12 cellular contexts compared by ENCODE assay signal in genomic region chr15:70596354-70597055, GRCh38.
DNase-seq lines count a peak whose midpoint lies in the region; ATAC-seq and TF ChIP-seq lines count a peak whose summit lies in the region.
"Had no signal": no experiment of that assay in that cellular context is flagged by ENCODE, and none has a peak within 500 bp of the region (broad histone marks: within the 10 kb centered on the region; RNA-seq: fewer than 3 reads in every experiment).

No MANE protein-coding gene starts in this region.

- no peak overlapping the region for H3K27ac Mint-ChIP-seq in Calu3 (ENCODE audit: unreplicated experiment)
- H3K27ac Mint-ChIP-seq in activated T-helper 17 cell treated with anti-CD3 and anti-CD28 coated beads, Interleukin-2, amount 50 U/mL, for 72 hours, result no peak overlapping the region
- no peak overlapping the region for H3K27ac Mint-ChIP-seq in activated T-helper 1 cell treated with anti-CD3 and anti-CD28 coated beads, Interleukin-12 subunit alpha, Interleukin-12 subunit beta, Interleukin-2, Interleukin-4 antibody, amounts not matched to agents 30 ng/mL and 10 ng/mL and 1 ng/mL, durations not matched to agents 14 hours and 24 hours and 36 hours
- H3K27ac Mint-ChIP-seq: neural progenitor cell, T-helper 17 cell had no signal

- H3K4me3 ChIP-seq in esophagus squamous epithelium, result no peak overlapping the region
- H3K4me3 ChIP-seq: neural progenitor cell had no signal

- peaks cover 14% of the 10 kb centered on the region for H3K9me3 Mint-ChIP-seq in Calu3 (ENCODE audit: low read depth, unreplicated experiment)
- peaks cover 10% of the 10 kb centered on the region for H3K9me3 Mint-ChIP-seq in activated T-helper 17 cell treated with anti-CD3 and anti-CD28 coated beads, Interleukin-2, amount 50 U/mL, for 72 hours
- H3K9me3 Mint-ChIP-seq in activated T-helper 1 cell treated with anti-CD3 and anti-CD28 coated beads, Interleukin-12 subunit alpha, Interleukin-12 subunit beta, Interleukin-2, Interleukin-4 antibody, amounts not matched to agents 30 ng/mL and 10 ng/mL and 1 ng/mL, durations not matched to agents 14 hours and 24 hours and 36 hours, result peaks cover 32% of the 10 kb centered on the region

- BruUV-seq in Calu3 (replicated peaks; lab: Mats Ljungman, UMichigan), result no TSS peak

- TF ChIP-seq CTCF in Calu3 (IDR thresholded peaks at IDR 0.05; ENCODE audit: unreplicated experiment) (no peak), esophagus squamous epithelium (IDR thresholded peaks at IDR 0.05) (no peak)

- H3K4me3 Mint-ChIP-seq in Calu3 (ENCODE audit: low read depth, unreplicated experiment), result no peak overlapping the region
- H3K4me3 Mint-ChIP-seq in activated T-helper 17 cell treated with anti-CD3 and anti-CD28 coated beads, Interleukin-2, amount 50 U/mL, for 72 hours, result no peak overlapping the region
- H3K4me3 Mint-ChIP-seq in activated T-helper 1 cell treated with anti-CD3 and anti-CD28 coated beads, Interleukin-12 subunit alpha, Interleukin-12 subunit beta, Interleukin-2, Interleukin-4 antibody, amounts not matched to agents 30 ng/mL and 10 ng/mL and 1 ng/mL, durations not matched to agents 14 hours and 24 hours and 36 hours, result no peak overlapping the region
- H3K4me3 Mint-ChIP-seq: neural progenitor cell, T-helper 17 cell had no signal

- intact Hi-C loops in Calu3 (cut with micrococcal nuclease; ENCODE audit: unreplicated experiment), result no loop called here
- intact Hi-C loops in activated T-helper 1 cell treated with anti-CD3 and anti-CD28 coated beads, Interleukin-12 subunit alpha, Interleukin-12 subunit beta, Interleukin-2, Interleukin-4 antibody, amounts not matched to agents 30 ng/mL and 10 ng/mL and 1 ng/mL, durations not matched to agents 14 hours and 24 hours and 36 hours (cut with micrococcal nuclease), result no loop called here
- intact Hi-C loops in esophagus squamous epithelium (cut with DNase I), result no loop called here

- WGBS in esophagus squamous epithelium, 2 donors, result 88 to 90% methylated on average over 2 of the region's 2 CpGs

- no peaks in the 10 kb centered on the region for H3K4me1 ChIP-seq in esophagus squamous epithelium
- H3K4me1 ChIP-seq: neural progenitor cell had no signal

- TF ChIP-seq POLR2A in esophagus squamous epithelium (IDR thresholded peaks at IDR 0.05), result no peak

- peak; percentile 88 for ATAC-seq in activated T-helper 17 cell treated with anti-CD3 and anti-CD28 coated beads, Interleukin-2, amount 50 U/mL, for 72 hours (replicated peaks)
- ATAC-seq: T-helper 17 cell had no signal

- peaks cover 0 to 8% (median 0%) of the 10 kb centered on the region in 4 donors for H3K27me3 ChIP-seq in esophagus squamous epithelium
- H3K27me3 ChIP-seq: neural progenitor cell had no signal

- no peaks in the 10 kb centered on the region for H3K27me3 Mint-ChIP-seq in Calu3 (ENCODE audit: unreplicated experiment)
- peaks cover 18% of the 10 kb centered on the region for H3K27me3 Mint-ChIP-seq in activated T-helper 17 cell treated with anti-CD3 and anti-CD28 coated beads, Interleukin-2, amount 50 U/mL, for 72 hours
- H3K27me3 Mint-ChIP-seq in activated T-helper 1 cell treated with anti-CD3 and anti-CD28 coated beads, Interleukin-12 subunit alpha, Interleukin-12 subunit beta, Interleukin-2, Interleukin-4 antibody, amounts not matched to agents 30 ng/mL and 10 ng/mL and 1 ng/mL, durations not matched to agents 14 hours and 24 hours and 36 hours (ENCODE audit: insufficient read depth), result peaks cover 11% of the 10 kb centered on the region

- peaks cover 0 to 23% (median 6%) of the 10 kb centered on the region in 3 donors for H3K9me3 ChIP-seq in esophagus squamous epithelium

- H3K27ac ChIP-seq in esophagus squamous epithelium, result no peak overlapping the region
- H3K27ac ChIP-seq: neural progenitor cell had no signal

- peak; percentile 77 for DNase-seq in Calu3
- peak; percentile 76 for DNase-seq in HPDE6-E6E7 (ENCODE audit: extremely low spot score)
- DNase-seq in kidney glomerular epithelial cell (lab: John Stamatoyannopoulos, UW), result peak; percentile 54
- DNase-seq in activated T-helper 1 cell treated with anti-CD3 and anti-CD28 coated beads, Interleukin-12 subunit alpha, Interleukin-12 subunit beta, Interleukin-2, Interleukin-4 antibody, amounts not matched to agents 30 ng/mL and 10 ng/mL and 1 ng/mL, durations not matched to agents 14 hours and 24 hours and 36 hours (ENCODE audit: low spot score), result no peak
- DNase-seq in NCI-H1105 treated with DMSO at 0.1 percent for 48 hours (lab: John Stamatoyannopoulos, UW), result no peak
- no peak for DNase-seq in NCI-H526 treated with DMSO at 0.1 percent for 48 hours (lab: John Stamatoyannopoulos, UW)
- DNase-seq in esophagus squamous epithelium (lab: John Stamatoyannopoulos, UW), result no peak
- DNase-seq: activated naive CD4-positive, alpha-beta T cell treated with anti-CD3 and anti-CD28 coated beads, Interleukin-2, amount 50 U/mL, for 16 hours; NCI-H2171; T-helper 17 cell had no signal

- CTCF ChIA-PET in Calu3 (lab: Charles Lee), result interaction anchor here (0.6 to 1.6 kb wide), 9 partner anchors 11 to 963 kb away, joined by 3 to 5 read pairs (median 3); no protein-coding TSS in a partner anchor

- H3K36me3 Mint-ChIP-seq in Calu3 (ENCODE audit: insufficient read depth, unreplicated experiment), result no peaks in the 10 kb centered on the region
- H3K36me3 Mint-ChIP-seq in activated T-helper 17 cell treated with anti-CD3 and anti-CD28 coated beads, Interleukin-2, amount 50 U/mL, for 72 hours (ENCODE audit: low read depth), result no peaks in the 10 kb centered on the region
- H3K36me3 Mint-ChIP-seq in activated T-helper 1 cell treated with anti-CD3 and anti-CD28 coated beads, Interleukin-12 subunit alpha, Interleukin-12 subunit beta, Interleukin-2, Interleukin-4 antibody, amounts not matched to agents 30 ng/mL and 10 ng/mL and 1 ng/mL, durations not matched to agents 14 hours and 24 hours and 36 hours (ENCODE audit: low read depth), result peaks cover 3% of the 10 kb centered on the region

- no peaks in the 10 kb centered on the region for H3K36me3 ChIP-seq in esophagus squamous epithelium
- H3K36me3 ChIP-seq: neural progenitor cell had no signal

- peaks cover 20% of the 10 kb centered on the region for H3K4me1 Mint-ChIP-seq in Calu3 (ENCODE audit: low read depth, unreplicated experiment)
- H3K4me1 Mint-ChIP-seq in activated T-helper 17 cell treated with anti-CD3 and anti-CD28 coated beads, Interleukin-2, amount 50 U/mL, for 72 hours, result no peaks in the 10 kb centered on the region
- no peaks in the 10 kb centered on the region for H3K4me1 Mint-ChIP-seq in activated T-helper 1 cell treated with anti-CD3 and anti-CD28 coated beads, Interleukin-12 subunit alpha, Interleukin-12 subunit beta, Interleukin-2, Interleukin-4 antibody, amounts not matched to agents 30 ng/mL and 10 ng/mL and 1 ng/mL, durations not matched to agents 14 hours and 24 hours and 36 hours (ENCODE audit: low read depth)
- H3K4me1 Mint-ChIP-seq: neural progenitor cell, T-helper 17 cell had no signal

Comparison
In these comparisons a context has a peak if more than half of its experiments do, and no peak if none do; other contexts are left out.
1. DNase-seq: peak in Calu3 (single experiment), HPDE6-E6E7 (single experiment) and kidney glomerular epithelial cell (single experiment); none in activated T-helper 1 cell treated with anti-CD3 and anti-CD28 coated beads, Interleukin-12 subunit alpha, Interleukin-12 subunit beta, Interleukin-2, Interleukin-4 antibody, amounts not matched to agents 30 ng/mL and 10 ng/mL and 1 ng/mL, durations not matched to agents 14 hours and 24 hours and 36 hours (single experiment), NCI-H1105 treated with DMSO at 0.1 percent for 48 hours (single experiment), NCI-H526 treated with DMSO at 0.1 percent for 48 hours (single experiment) and esophagus squamous epithelium (single experiment).